17 cellular contexts compared by ENCODE assay signal in the genomic region with DNA sequence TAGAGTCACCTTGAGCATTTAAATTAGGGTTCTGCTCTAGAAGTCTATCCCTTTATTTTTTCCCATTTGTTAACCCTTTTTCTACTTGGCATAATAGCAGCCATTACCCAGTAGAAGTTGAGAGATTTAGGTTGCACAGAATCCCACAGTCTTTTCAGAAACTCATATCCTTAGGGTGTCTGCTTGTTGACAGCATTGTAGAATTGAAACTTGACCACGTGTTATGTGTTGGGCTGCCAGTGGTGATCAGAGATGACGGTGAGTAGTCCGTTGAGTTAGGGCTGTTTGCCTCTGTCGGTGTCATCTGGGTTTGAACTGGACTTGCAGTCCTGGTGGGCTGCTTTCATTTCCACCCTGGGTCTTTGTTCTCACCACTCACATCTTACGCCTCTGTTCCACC.
A peak's percentile ranks its signal among the peaks of the same experiment; 100 is the strongest.
DNase-seq lines count a peak whose midpoint lies in the region; ATAC-seq, FAIRE-seq and TF ChIP-seq lines count a peak whose summit lies in the region.
"Had no signal": no experiment of that assay in that cellular context is flagged by ENCODE, and none has a peak within 500 bp of the region (broad histone marks: within the 10 kb centered on the region; RNA-seq: fewer than 3 reads in every experiment).

No MANE protein-coding gene starts in this region.

- no peaks in the 10 kb centered on the region for H3K9me3 Mint-ChIP-seq in activated T-cell treated with anti-CD3 and anti-CD28 coated beads, Interleukin-2, amount 50 U/mL, for 72 hours
- H3K9me3 Mint-ChIP-seq in stimulated activated effector memory CD8-positive, alpha-beta T cell treated with anti-CD3 and anti-CD28 coated beads, Interleukin-12 subunit alpha, Interleukin-12 subunit beta, amount 100 ng/mL, for 72 hours: no peaks in the 10 kb centered on the region
- H3K9me3 Mint-ChIP-seq: CD4-positive, alpha-beta T cell had no signal

- no peak overlapping the region for H3K4me3 Mint-ChIP-seq in activated T-cell treated with anti-CD3 and anti-CD28 coated beads, Interleukin-2, amount 50 U/mL, for 72 hours
- no peak overlapping the region for H3K4me3 Mint-ChIP-seq in stimulated activated effector memory CD8-positive, alpha-beta T cell treated with anti-CD3 and anti-CD28 coated beads, Interleukin-12 subunit alpha, Interleukin-12 subunit beta, amount 100 ng/mL, for 72 hours
- H3K4me3 Mint-ChIP-seq: B cell; CD4-positive, alpha-beta T cell had no signal

- H3K4me1 ChIP-seq in mucosa of rectum (ENCODE audit: control insufficient read depth in 2 of 2, insufficient read depth in 2 of 2, low read length in 2 of 2): peaks cover 5 to 29% of the 10 kb centered on the region in 2 donors
- H3K4me1 ChIP-seq: BLaER1 treated with 17β-estradiol and CSF1 and Interleukin-3, amounts not matched to agents 10 nM and 100 nM; HAP-1 had no signal

- H3K27me3 Mint-ChIP-seq in activated T-cell treated with anti-CD3 and anti-CD28 coated beads, Interleukin-2, amount 50 U/mL, for 72 hours (ENCODE audit: low read depth): peaks cover 16% of the 10 kb centered on the region
- H3K27me3 Mint-ChIP-seq: B cell had no signal

- peak; percentile 38 for FAIRE-seq in GM12891 (lab: Jason Lieb, UNC)

- H3K9me3 ChIP-seq in mucosa of rectum (ENCODE audit: control insufficient read depth in 2 of 2, low read length in 2 of 2): no peaks in the 10 kb centered on the region
- H3K9me3 ChIP-seq: BLaER1 treated with 17β-estradiol and CSF1 and Interleukin-3, amounts not matched to agents 10 nM and 100 nM; Caco-2; HAP-1 had no signal

- peak overlapping the region; percentile 16 to 59 for H3K27ac ChIP-seq in mucosa of rectum (ENCODE audit: low read depth in 2 of 2, low read length in 2 of 2)
- H3K27ac ChIP-seq: 22Rv1; BLaER1 treated with 17β-estradiol and CSF1 and Interleukin-3, amounts not matched to agents 10 nM and 100 nM; GM23248 had no signal

- H3K4me1 Mint-ChIP-seq in activated T-cell treated with anti-CD3 and anti-CD28 coated beads, Interleukin-2, amount 50 U/mL, for 72 hours (ENCODE audit: low read depth): peaks cover 5% of the 10 kb centered on the region
- no peaks in the 10 kb centered on the region for H3K4me1 Mint-ChIP-seq in stimulated activated effector memory CD8-positive, alpha-beta T cell treated with anti-CD3 and anti-CD28 coated beads, Interleukin-12 subunit alpha, Interleukin-12 subunit beta, amount 100 ng/mL, for 72 hours
- H3K4me1 Mint-ChIP-seq: B cell had no signal

- H3K9ac ChIP-seq in mucosa of rectum (ENCODE audit: low read depth in 1 of 2, low read length in 2 of 2): no peak overlapping the region
- H3K9ac ChIP-seq: BLaER1 treated with 17β-estradiol and CSF1 and Interleukin-3, amounts not matched to agents 10 nM and 100 nM; GM23248 had no signal

- no peak overlapping the region for H3K27ac Mint-ChIP-seq in activated T-cell treated with anti-CD3 and anti-CD28 coated beads, Interleukin-2, amount 50 U/mL, for 72 hours
- no peak overlapping the region for H3K27ac Mint-ChIP-seq in stimulated activated effector memory CD8-positive, alpha-beta T cell treated with anti-CD3 and anti-CD28 coated beads, Interleukin-12 subunit alpha, Interleukin-12 subunit beta, amount 100 ng/mL, for 72 hours
- H3K27ac Mint-ChIP-seq: B cell; CD4-positive, alpha-beta T cell had no signal

- no peak for DNase-seq in activated T-cell treated with anti-CD3 and anti-CD28 coated beads, Interleukin-2, amount 50 U/mL, for 72 hours
- DNase-seq in activated T-cell treated with anti-CD3 and anti-CD28 coated beads, Interleukin-2, amount 50 U/mL, for 48 hours: no peak
- no peak for DNase-seq in GM12891 (ENCODE audit: insufficient read length, low spot score)
- DNase-seq in stimulated activated effector memory CD8-positive, alpha-beta T cell treated with anti-CD3 and anti-CD28 coated beads, Interleukin-12 subunit alpha, Interleukin-12 subunit beta, amount 100 ng/mL, for 72 hours (ENCODE audit: low spot score in 2 of 2): no peak
- no peak for DNase-seq in SKM-1 treated with dmso at 0.1 percent for 144 hours (lab: John Stamatoyannopoulos, UW; ENCODE audit: unreplicated experiment)
- DNase-seq: Caco-2; CD4-positive, alpha-beta T cell; DMS153; DMS79; GDM1; GM23248 had no signal

- no peaks in the 10 kb centered on the region for H3K36me3 Mint-ChIP-seq in activated T-cell treated with anti-CD3 and anti-CD28 coated beads, Interleukin-2, amount 50 U/mL, for 72 hours (ENCODE audit: insufficient read depth in 2 of 2)
- no peaks in the 10 kb centered on the region for H3K36me3 Mint-ChIP-seq in stimulated activated effector memory CD8-positive, alpha-beta T cell treated with anti-CD3 and anti-CD28 coated beads, Interleukin-12 subunit alpha, Interleukin-12 subunit beta, amount 100 ng/mL, for 72 hours

- H3K4me3 ChIP-seq in mucosa of rectum (ENCODE audit: low read length in 2 of 2): no peak overlapping the region
- H3K4me3 ChIP-seq: BLaER1 treated with 17β-estradiol and CSF1 and Interleukin-3, amounts not matched to agents 10 nM and 100 nM; GM23248; HAP-1 had no signal

- no peak for TF ChIP-seq POLR2A in GM12891 (IDR thresholded peaks at IDR 0.05; ENCODE audit: low read depth, low read length)

- H3K36me3 ChIP-seq in mucosa of rectum (ENCODE audit: control insufficient read depth in 2 of 2, insufficient read depth in 2 of 2, low read length in 2 of 2): peaks cover 0 to 4% of the 10 kb centered on the region in 2 donors
- H3K36me3 ChIP-seq: HAP-1 had no signal

- peak; percentile 13 to 49 for ATAC-seq in activated T-cell treated with anti-CD3 and anti-CD28 coated beads, Interleukin-2, amount 50 U/mL, for 72 hours (replicated peaks in 1 of 2)
- ATAC-seq in stimulated activated effector memory CD8-positive, alpha-beta T cell treated with anti-CD3 and anti-CD28 coated beads, Interleukin-12 subunit alpha, Interleukin-12 subunit beta, amount 100 ng/mL, for 72 hours: peak; percentile 48
- ATAC-seq in HG03354 (IDR thresholded peaks at IDR 0.05; ENCODE audit: poor library complexity, severe bottlenecking, unreplicated experiment): no peak

- H3K27me3 ChIP-seq in mucosa of rectum (ENCODE audit: control insufficient read depth in 2 of 2, insufficient read depth in 2 of 2, low read length in 2 of 2): no peaks in the 10 kb centered on the region
- H3K27me3 ChIP-seq: BLaER1 treated with 17β-estradiol and CSF1 and Interleukin-3, amounts not matched to agents 10 nM and 100 nM had no signal

TF ChIP-seq in GM12891, 5 proteins besides CTCF, POLR2A, EP300 and RAD21:
- TF ChIP-seq SPI1 (IDR thresholded peaks at IDR 0.05; ENCODE audit: low read depth, low read length) (no peak), TAF1 (IDR thresholded peaks at IDR 0.05; ENCODE audit: low read depth, low read length) (no peak), POU2F2 (IDR thresholded peaks at IDR 0.05; ENCODE audit: low read depth, low read length) (no peak), POLR2AphosphoS5 (IDR thresholded peaks at IDR 0.05; ENCODE audit: low read depth, low read length) (no peak), PAX5 (IDR thresholded peaks at IDR 0.05; ENCODE audit: insufficient read depth, low read length, severe bottlenecking) (no peak)
